ENCODE assay signal across 11 cellular contexts in genomic region chr9:5617749-5618148, GRCh38. TPM values are rescaled to one million over a fixed set of nuclear protein-coding genes. Genes with fewer than 3 reads are reported as not detected.
DNase-seq lines count a peak whose midpoint lies in the region; ATAC-seq and TF ChIP-seq lines count a peak whose summit lies in the region.
"Had no signal": no experiment of that assay in that cellular context is flagged by ENCODE, and none has a peak within 500 bp of the region (broad histone marks: within the 10 kb centered on the region; RNA-seq: fewer than 3 reads in every experiment).

No MANE protein-coding gene starts in this region.

- H3K36me3 ChIP-seq in SK-N-SH (replicated peaks in 1 of 2; ENCODE audit: control insufficient read depth in 1 of 2, insufficient read depth in 2 of 2, low read length in 1 of 2) = peaks cover 0 to 11% of the 10 kb centered on the region in 2 experiments

- no peaks in the 10 kb centered on the region for H3K36me3 Mint-ChIP-seq in WTC11

- H3K9ac ChIP-seq in SK-N-SH = no peak overlapping the region
- H3K9ac ChIP-seq: GM23248 had no signal

- H3K9me2 ChIP-seq in SK-N-SH = no peaks in the 10 kb centered on the region

- peaks cover 21% of the 10 kb centered on the region for H3F3A ChIP-seq in SK-N-SH (replicated peaks; ENCODE audit: insufficient read depth)

- 0 out of 4 replicates have a peak, but pooled peaks cover 0 to 3% of the 10 kb centered on the region in 2 experiments for H3K4me1 ChIP-seq in SK-N-SH (ENCODE audit: control insufficient read depth in 1 of 2, insufficient read depth in 2 of 2, low read depth in 1 of 2, low read length in 1 of 2)

- H3K27ac ChIP-seq in SK-N-SH (ENCODE audit: low read depth in 2 of 2, low read length in 1 of 2) = no peak overlapping the region
- H3K27ac ChIP-seq: GM23248 had no signal

- no peak for TF ChIP-seq EP300 in SK-N-SH (IDR thresholded peaks at IDR 0.05; ENCODE audit: borderline replicate concordance in 1 of 2, low read depth in 1 of 2, low read length in 1 of 2)

- no peaks in the 10 kb centered on the region for H4K20me1 ChIP-seq in SK-N-SH (ENCODE audit: insufficient read depth)

- no peaks in the 10 kb centered on the region for H3K9me3 Mint-ChIP-seq in WTC11
- H3K9me3 Mint-ChIP-seq: T-cell had no signal

- no peak overlapping the region for H3K27ac Mint-ChIP-seq in WTC11

- peaks cover 19% of the 10 kb centered on the region for H3K79me2 ChIP-seq in SK-N-SH (ENCODE audit: insufficient read depth)

- TF ChIP-seq CTCF in SK-N-SH (IDR thresholded peaks at IDR 0.05) = no peak
- TF ChIP-seq CTCF in WTC11 (IDR thresholded peaks at IDR 0.05) = no peak

- H3K4me1 Mint-ChIP-seq in WTC11 = peaks cover 9% of the 10 kb centered on the region

- H3K4me3 Mint-ChIP-seq in WTC11 = no peak overlapping the region
- H3K4me3 Mint-ChIP-seq: T-cell had no signal

- H3K27me3 ChIP-seq in SK-N-SH (ENCODE audit: insufficient read depth) = no peaks in the 10 kb centered on the region

- no peak overlapping the region for H3K4me3 ChIP-seq in SK-N-SH (ENCODE audit: low read depth in 2 of 2, low read length in 1 of 2)
- H3K4me3 ChIP-seq: GM23248 had no signal

- POLR2A ChIA-PET in SK-N-SH (lab: Yijun Ruan, JAX) = no interaction called here
- POLR2A ChIA-PET in WTC11 (lab: Charles Lee) = no interaction called here

- ATAC-seq in GM18858 (IDR thresholded peaks at IDR 0.05; ENCODE audit: unreplicated experiment) (peak; percentile 98), GM21786 (IDR thresholded peaks at IDR 0.05; ENCODE audit: unreplicated experiment) (peak; percentile 98), WTC11 (no peak)

- H3K9me3 ChIP-seq in SK-N-SH = no peaks in the 10 kb centered on the region

- CTCF ChIA-PET in SK-N-SH (lab: Yijun Ruan, JAX) = no interaction called here
- CTCF ChIA-PET in WTC11 (lab: Charles Lee) = no interaction called here

- no peak overlapping the region for H2AFZ ChIP-seq in SK-N-SH (ENCODE audit: low read depth)
- H2AFZ ChIP-seq: GM23248 had no signal

- no peak for TF ChIP-seq RAD21 in SK-N-SH (IDR thresholded peaks at IDR 0.05; ENCODE audit: low read length)

- H3K27me3 Mint-ChIP-seq in WTC11 (ENCODE audit: low read depth) = no peaks in the 10 kb centered on the region
- H3K27me3 Mint-ChIP-seq: T-cell had no signal

- in situ Hi-C loops in KBM-7 (cut with MboI; ENCODE audit: low pct_unique_long_range_greater_than_20kb, low sequenced_read_pairs) = no loop called here

- H3K4me2 ChIP-seq in SK-N-SH = no peak overlapping the region

- DNase-seq in KBM-7 (peak; percentile 64), globus pallidus (ENCODE audit: low spot score) (peak; percentile 11), SK-N-SH (no peak), WTC11 (ENCODE audit: low spot score) (no peak), GM03348 (ENCODE audit: low spot score) (no peak)
- no peak for DNase-seq in activated CD4-positive, alpha-beta T cell treated with anti-CD3 and anti-CD28 coated beads for 48 hours
- DNase-seq: GM23248, mesendoderm, T-cell had no signal

TF ChIP-seq in SK-N-SH, 30 proteins besides CTCF, POLR2A, EP300 and RAD21 (continues in another document):
- no peak for TF ChIP-seq PBX3 (IDR thresholded peaks at IDR 0.05)
- TF ChIP-seq MAX (IDR thresholded peaks at IDR 0.05; ENCODE audit: low read depth) = no peak
- TF ChIP-seq USF2 (IDR thresholded peaks at IDR 0.05; ENCODE audit: borderline replicate concordance, low read depth, low read length) = no peak
- no peak for TF ChIP-seq ZBTB33 (IDR thresholded peaks at IDR 0.05; ENCODE audit: borderline replicate concordance, low read depth)
- no peak for TF ChIP-seq EZH2phosphoT487 (IDR thresholded peaks at IDR 0.05; ENCODE audit: borderline replicate concordance, low read depth)
- TF ChIP-seq FOSL2 (IDR thresholded peaks at IDR 0.05; ENCODE audit: borderline replicate concordance, low read depth) = no peak
- no peak for TF ChIP-seq GABPA (IDR thresholded peaks at IDR 0.05; ENCODE audit: low read depth)

TF ChIP-seq in WTC11, 78 proteins besides CTCF, POLR2A, EP300 and RAD21 (continues in another document):
- TF ChIP-seq ZNF317 (CRISPR knock-in tag; IDR thresholded peaks at IDR 0.05; ENCODE audit: borderline replicate concordance, low read depth) (no peak), FOXP1 (CRISPR knock-in tag; IDR thresholded peaks at IDR 0.05; ENCODE audit: borderline replicate concordance) (no peak), ZNF263 (CRISPR knock-in tag; IDR thresholded peaks at IDR 0.05; ENCODE audit: low read depth) (no peak), ARID4B (CRISPR knock-in tag; IDR thresholded peaks at IDR 0.05; ENCODE audit: borderline replicate concordance) (no peak), ZNF232 (CRISPR knock-in tag; IDR thresholded peaks at IDR 0.05) (no peak), MXD4 (CRISPR knock-in tag; IDR thresholded peaks at IDR 0.05; ENCODE audit: borderline replicate concordance) (no peak), ZNF532 (CRISPR knock-in tag; IDR thresholded peaks at IDR 0.05; ENCODE audit: borderline replicate concordance) (no peak), SOX15 (CRISPR knock-in tag; IDR thresholded peaks at IDR 0.05) (no peak), USF1 (CRISPR knock-in tag; IDR thresholded peaks at IDR 0.05) (no peak), ZBTB21 (CRISPR knock-in tag; IDR thresholded peaks at IDR 0.05; ENCODE audit: borderline replicate concordance) (no peak), HMGA2 (CRISPR knock-in tag; IDR thresholded peaks at IDR 0.05) (no peak)

RNA-seq across cellular contexts. Expression of gene RIC1, which starts 11.2 kb away (rescaled TPM):
- 21.9 and 37.2 TPM in 2 replicates for polyA plus RNA-seq in SK-N-SH (2012; rRNA removed)
- polyA plus RNA-seq in SK-N-SH (2012; cell fraction: cytosol; rRNA removed) = 17.4 and 20.9 TPM in 2 replicates
- polyA plus RNA-seq in SK-N-SH (2012; cell fraction: nucleus; rRNA removed) = 34.8 and 85.0 TPM in 2 replicates
- 17.4 to 18.9 TPM (median 17.8 TPM) in 3 replicates for total RNA-seq in WTC11 (2021)

Comparison
In these comparisons a context has a peak if more than half of its experiments do, and no peak if none do; other contexts are left out.
1. DNase-seq: peak in KBM-7 (single experiment) and globus pallidus (single experiment); none in SK-N-SH (single experiment), activated CD4-positive, alpha-beta T cell treated with anti-CD3 and anti-CD28 coated beads for 48 hours (single experiment), WTC11 (single experiment) and GM03348 (single experiment).